Comparison of ENCODE assay signal across 17 cellular contexts in the genomic region with DNA sequence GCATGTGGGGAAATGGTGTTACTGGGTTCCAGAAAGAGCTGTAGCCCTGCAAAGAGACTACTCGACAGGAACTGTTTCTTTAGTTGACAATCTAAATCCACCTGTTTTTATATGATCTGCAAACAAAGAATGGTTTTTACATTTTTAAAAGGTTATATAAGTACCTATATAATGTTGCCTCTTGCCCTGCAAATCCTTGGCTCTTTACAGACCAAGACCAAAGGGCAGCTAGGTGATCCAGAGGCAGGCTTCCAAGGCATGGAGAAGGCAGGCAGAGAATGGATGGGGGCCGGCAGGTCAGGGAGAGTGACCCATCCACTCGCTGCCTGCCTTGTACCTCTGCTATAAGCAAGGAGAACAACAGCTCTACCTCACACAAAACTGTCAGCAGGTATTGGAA.
"Had no signal": no experiment of that assay in that cellular context is flagged by ENCODE, and none has a peak within 500 bp of the region (broad histone marks: within the 10 kb centered on the region; RNA-seq: fewer than 3 reads in every experiment).

No MANE protein-coding gene starts in this region.

- H3K27me3 ChIP-seq: adrenal gland, breast epithelium had no signal

- H3K27ac ChIP-seq: adrenal gland, breast epithelium had no signal

- H3K4me1 ChIP-seq: breast epithelium had no signal

- H3K36me3 ChIP-seq: breast epithelium had no signal

- H3K4me3 ChIP-seq: adrenal gland, breast epithelium had no signal

- ATAC-seq: activated CD8-positive, alpha-beta T cell treated with anti-CD3 and anti-CD28 coated beads, Interleukin-2, amount 10 ng/mL, durations not matched to agents 7 days and 5 days had no signal

- H3K9me3 ChIP-seq: adrenal gland, breast epithelium had no signal

- DNase-seq: activated CD4-positive, alpha-beta T cell treated with anti-CD3 and anti-CD28 coated beads for 48 hours; activated CD4-positive, alpha-beta T cell treated with anti-CD3 and anti-CD28 coated beads, Interleukin-2, amount 50 U/mL, for 4 hours; activated CD4-positive, CD25-positive, alpha-beta regulatory T cell treated with anti-CD3 and anti-CD28 coated beads, Interleukin-2, amount 50 U/mL, for 72 hours; activated CD8-positive, alpha-beta memory T cell treated with anti-CD3 and anti-CD28 coated beads, Interleukin-2, amount 50 U/mL, for 48 hours; activated CD8-positive, alpha-beta T cell treated with anti-CD3 and anti-CD28 coated beads, Interleukin-2, amount 10 ng/mL, durations not matched to agents 7 days and 5 days; activated naive CD4-positive, alpha-beta T cell treated with anti-CD3 and anti-CD28 coated beads, Interleukin-2, amount 50 U/mL, for 16 hours; activated naive CD8-positive, alpha-beta T cell treated with anti-CD3 and anti-CD28 coated beads, Interleukin-2, amount 10 ng/mL, durations not matched to agents 7 days and 5 days; activated T-cell treated with anti-CD3 and anti-CD28 coated beads, Interleukin-2, amount 50 U/mL, for 1 hour; adrenal gland; aorta; MM.1S; NCI-H1105 treated with DMSO at 0.1 percent for 48 hours; NCI-H1436 treated with DMSO at 0.1 percent for 48 hours; NCI-H510A treated with DMSO at 0.1 percent for 48 hours; NK-92 treated with Interleukin-12 subunit alpha and Interleukin-12 subunit beta, amount 100 ng/mL, for 24 hours; SHP77 treated with DMSO at 0.1 percent for 48 hours had no signal
